In genomic region chr11:108008656-108009496, GRCh38 we compare ENCODE assay signal across 8 cellular contexts. TPM values are rescaled to one million over a fixed set of nuclear protein-coding genes. Genes with fewer than 3 reads are reported as not detected.
DNase-seq lines count a peak whose midpoint lies in the region; ATAC-seq lines count a peak whose summit lies in the region.

TSS of gene CUL5 (plus strand) at chr11:108008898. CDS start at chr11:108009349, 451 bp downstream.

- ATAC-seq in GM19452 (IDR thresholded peaks at IDR 0.05; ENCODE audit: unreplicated experiment), result peak; percentile 89
- ATAC-seq in activated CD8-positive, alpha-beta T cell treated with anti-CD3 and anti-CD28 coated beads, Interleukin-2, amount 10 ng/mL, durations not matched to agents 7 days and 5 days, result peak; percentile 89

- POLR2A ChIA-PET in activated CD8-positive, alpha-beta T cell treated with anti-CD3 and anti-CD28 coated beads, Interleukin-2, amount 10 ng/mL, durations not matched to agents 7 days and 5 days (lab: Charles Lee), result interaction anchor here (0.5 to 1.4 kb wide), 12 partner anchors 9 to 215 kb away, joined by 3 to 4 read pairs (median 3); no protein-coding TSS in a partner anchor

- CTCF ChIA-PET in activated CD8-positive, alpha-beta T cell treated with anti-CD3 and anti-CD28 coated beads, Interleukin-2, amount 10 ng/mL, durations not matched to agents 7 days and 5 days (lab: Charles Lee), result interaction anchor here (0.6 to 2.8 kb wide), 37 partner anchors 9 to 656 kb away, joined by 3 to 22 read pairs (median 4); partner anchors contain the start of genes ACAT1, C11orf65, DDX10 and NPAT

- peak; percentile 89 for DNase-seq in CMK (ENCODE audit: low read depth)
- peak; percentile 79 for DNase-seq in HK-2 (ENCODE audit: unreplicated experiment)
- peak; percentile 52 for DNase-seq in NCI-H82 treated with DMSO at 0.1 percent for 48 hours (lab: John Stamatoyannopoulos, UW; ENCODE audit: unreplicated experiment)
- DNase-seq in activated CD8-positive, alpha-beta T cell treated with anti-CD3 and anti-CD28 coated beads, Interleukin-2, amount 10 ng/mL, durations not matched to agents 7 days and 5 days, result peak; percentile 90
- peak; percentile 86 for DNase-seq in effector CD4-positive, alpha-beta T cell
- DNase-seq in lung microvascular endothelial cell (ENCODE audit: low read depth in 2 of 2), result peak; percentile 92 to 95
- peak; percentile 81 to 88 (median 87) for DNase-seq in stimulated activated CD4-positive, alpha-beta T cell treated with anti-CD3 and anti-CD28 coated beads, TNF-alpha, amount 100 ng/mL, for 48 hours (ENCODE audit: low read depth in 3 of 3)

- H3K4me3 Mint-ChIP-seq in activated CD8-positive, alpha-beta T cell treated with anti-CD3 and anti-CD28 coated beads, Interleukin-2, amount 10 ng/mL, durations not matched to agents 7 days and 5 days, result peak within 1 kb of the TSS; percentile 87

- H3K4me1 Mint-ChIP-seq in activated CD8-positive, alpha-beta T cell treated with anti-CD3 and anti-CD28 coated beads, Interleukin-2, amount 10 ng/mL, durations not matched to agents 7 days and 5 days (ENCODE audit: low read depth), result peaks cover 14% of the 10 kb centered on the region

- no peaks in the 10 kb centered on the region for H3K27me3 Mint-ChIP-seq in activated CD8-positive, alpha-beta T cell treated with anti-CD3 and anti-CD28 coated beads, Interleukin-2, amount 10 ng/mL, durations not matched to agents 7 days and 5 days (ENCODE audit: low read depth)

- peaks cover 12% of the 10 kb centered on the region for H3K36me3 Mint-ChIP-seq in activated CD8-positive, alpha-beta T cell treated with anti-CD3 and anti-CD28 coated beads, Interleukin-2, amount 10 ng/mL, durations not matched to agents 7 days and 5 days (ENCODE audit: low read depth)

- no peaks in the 10 kb centered on the region for H3K9me3 Mint-ChIP-seq in activated CD8-positive, alpha-beta T cell treated with anti-CD3 and anti-CD28 coated beads, Interleukin-2, amount 10 ng/mL, durations not matched to agents 7 days and 5 days (ENCODE audit: insufficient read depth)

- H3K27ac Mint-ChIP-seq in activated CD8-positive, alpha-beta T cell treated with anti-CD3 and anti-CD28 coated beads, Interleukin-2, amount 10 ng/mL, durations not matched to agents 7 days and 5 days, result peak within 1 kb of the TSS; percentile 96

RNA-seq across cellular contexts. Expression of gene CUL5, which starts in this region (rescaled TPM):
- 10 to 100 TPM; 29.7 to 31.3 TPM for total RNA-seq in activated CD8-positive, alpha-beta T cell treated with anti-CD3 and anti-CD28 coated beads, Interleukin-2, amount 10 ng/mL, durations not matched to agents 7 days and 5 days
- 27.2 and 32.3 TPM in 2 replicates for total RNA-seq in lung microvascular endothelial cell

Comparison
In these comparisons a context has a peak if more than half of its experiments do, and no peak if none do; other contexts are left out.
1. Peak in every context shown above with its lines: DNase-seq and ATAC-seq.